ENCODE assay signal across 2 cellular contexts in the genomic region with DNA sequence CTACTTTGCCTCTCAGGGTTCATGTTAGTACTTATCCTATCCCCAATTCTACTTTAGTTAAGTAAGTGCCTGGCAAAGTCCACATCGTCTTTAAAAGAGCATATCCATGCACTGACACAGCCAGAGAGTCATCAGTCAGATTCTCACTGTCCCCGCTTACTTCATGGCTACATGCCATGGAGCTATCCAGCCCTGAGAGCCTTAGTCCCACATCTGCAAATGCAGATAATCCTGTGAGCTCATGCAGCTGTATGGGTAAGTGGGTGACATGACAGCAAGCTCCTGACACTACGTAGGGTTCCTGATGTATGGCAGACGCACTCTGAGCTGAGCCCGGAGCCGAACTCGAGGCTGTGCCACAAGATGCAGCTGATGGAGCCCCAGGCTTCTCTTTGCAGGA.
TF ChIP-seq lines count a peak whose summit lies in the region.

No MANE protein-coding gene starts in this region.

TF ChIP-seq in IMR-90, 13 proteins besides CTCF, POLR2A, EP300 and RAD21:
- no peak for TF ChIP-seq FOS (IDR thresholded peaks at IDR 0.05; ENCODE audit: low read depth, low read length)
- no peak for TF ChIP-seq ELK1 (IDR thresholded peaks at IDR 0.05; ENCODE audit: borderline replicate concordance, low read depth, low read length)
- no peak for TF ChIP-seq CHD1 (IDR thresholded peaks at IDR 0.05; ENCODE audit: low read depth, low read length)
TF ChIP-seq in IMR-90: peak in this region for 0.

TF ChIP-seq in SK-N-SH treated with all-trans-retinoic acid at 6 μM for 48 hours, 23 proteins besides CTCF, POLR2A, EP300 and RAD21:
- TF ChIP-seq ZNF70 (CRISPR knock-in tag; IDR thresholded peaks at IDR 0.05): no peak
- TF ChIP-seq CREB5 (CRISPR knock-in tag; IDR thresholded peaks at IDR 0.05; ENCODE audit: low read depth): no peak
